In the genomic region with DNA sequence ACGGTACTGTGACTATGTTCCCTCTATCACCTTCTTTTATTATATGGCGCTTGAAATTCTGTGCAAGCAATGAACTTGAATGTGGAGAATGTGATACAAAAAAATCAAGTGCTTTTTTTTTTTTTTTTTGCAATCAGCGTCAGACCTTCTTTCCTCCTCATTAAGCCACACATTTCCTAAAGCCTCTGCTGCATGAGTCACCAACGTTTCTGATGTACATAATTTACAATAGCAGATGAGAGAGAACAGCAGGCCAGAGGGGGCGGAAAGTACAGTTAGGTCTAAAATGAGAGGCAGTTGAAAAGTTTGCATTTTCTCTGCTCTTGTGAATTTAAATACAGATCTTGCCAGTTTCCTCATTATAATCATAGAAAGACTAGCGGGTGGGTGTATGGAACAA, we compare ENCODE assay signal across 8 cellular contexts.
DNase-seq lines count a peak whose midpoint lies in the region; ATAC-seq and TF ChIP-seq lines count a peak whose summit lies in the region.

No MANE protein-coding gene starts in this region.

- H3K27ac Mint-ChIP-seq in stimulated activated effector memory CD8-positive, alpha-beta T cell treated with anti-CD3 and anti-CD28 coated beads, Interleukin-12 subunit alpha, Interleukin-12 subunit beta, amount 100 ng/mL, for 72 hours: peak overlapping the region; percentile 44

- ATAC-seq in esophagus mucosa (peak; percentile 77), HG03159 (IDR thresholded peaks at IDR 0.05; ENCODE audit: unreplicated experiment) (no peak), HG03460 (IDR thresholded peaks at IDR 0.05; ENCODE audit: unreplicated experiment) (no peak)
- peak; percentile 98 for ATAC-seq in stimulated activated effector memory CD8-positive, alpha-beta T cell treated with anti-CD3 and anti-CD28 coated beads, Interleukin-12 subunit alpha, Interleukin-12 subunit beta, amount 100 ng/mL, for 72 hours

- DNase-seq in activated gamma-delta T cell treated with Interleukin-2 at 50 U/mL for 16 hours (peak; percentile 62), activated gamma-delta T cell (lab: John Stamatoyannopoulos, UW) (no peak), NCI-H345 treated with DMSO at 0.1 percent for 48 hours (lab: John Stamatoyannopoulos, UW; ENCODE audit: unreplicated experiment) (no peak)
- no peak for DNase-seq in stimulated activated effector memory CD8-positive, alpha-beta T cell treated with anti-CD3 and anti-CD28 coated beads, Interleukin-12 subunit alpha, Interleukin-12 subunit beta, amount 100 ng/mL, for 72 hours (ENCODE audit: low spot score in 2 of 2)

- H3K27ac ChIP-seq in VCaP: peak overlapping the region; percentile 58

- no peak for TF ChIP-seq CTCF in VCaP (conservative IDR thresholded peaks at IDR 0.05)

- H3K9me3 Mint-ChIP-seq in stimulated activated effector memory CD8-positive, alpha-beta T cell treated with anti-CD3 and anti-CD28 coated beads, Interleukin-12 subunit alpha, Interleukin-12 subunit beta, amount 100 ng/mL, for 72 hours: no peaks in the 10 kb centered on the region

- H3K4me1 Mint-ChIP-seq in stimulated activated effector memory CD8-positive, alpha-beta T cell treated with anti-CD3 and anti-CD28 coated beads, Interleukin-12 subunit alpha, Interleukin-12 subunit beta, amount 100 ng/mL, for 72 hours: peaks cover 57% of the 10 kb centered on the region

- H3K4me3 Mint-ChIP-seq in stimulated activated effector memory CD8-positive, alpha-beta T cell treated with anti-CD3 and anti-CD28 coated beads, Interleukin-12 subunit alpha, Interleukin-12 subunit beta, amount 100 ng/mL, for 72 hours: peak overlapping the region; percentile 52

- H3K36me3 Mint-ChIP-seq in stimulated activated effector memory CD8-positive, alpha-beta T cell treated with anti-CD3 and anti-CD28 coated beads, Interleukin-12 subunit alpha, Interleukin-12 subunit beta, amount 100 ng/mL, for 72 hours: no peaks in the 10 kb centered on the region

Comparison
In these comparisons a context has a peak if more than half of its experiments do, and no peak if none do; other contexts are left out.
1. ATAC-seq: peak in esophagus mucosa (single experiment) and stimulated activated effector memory CD8-positive, alpha-beta T cell treated with anti-CD3 and anti-CD28 coated beads, Interleukin-12 subunit alpha, Interleukin-12 subunit beta, amount 100 ng/mL, for 72 hours (single experiment); none in HG03159 (single experiment) and HG03460 (single experiment).